In the genomic region with DNA sequence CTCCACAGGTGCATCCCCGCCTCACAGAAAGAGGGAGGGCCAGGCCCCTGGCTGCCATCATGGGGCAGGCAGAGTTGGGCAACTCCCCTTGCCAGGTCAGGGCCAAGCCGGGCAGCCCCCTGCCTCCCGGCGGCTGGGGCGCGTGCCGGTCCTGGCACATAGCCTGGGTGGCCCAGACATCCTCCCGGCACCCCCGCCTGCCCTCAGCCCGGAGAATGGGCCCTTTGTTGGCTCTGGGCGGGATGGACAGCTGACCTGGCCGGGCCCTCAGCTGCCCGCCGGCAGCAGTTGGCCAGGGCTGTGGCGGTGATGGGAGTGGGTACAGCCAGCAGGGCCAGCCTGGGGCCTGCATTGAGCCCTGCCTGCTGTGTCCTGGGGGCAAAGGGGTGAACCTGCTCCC, we compare ENCODE assay signal across 20 cellular contexts. TPM values are rescaled to one million over a fixed set of nuclear protein-coding genes. Genes with fewer than 3 reads are reported as not detected.
DNase-seq lines count a peak whose midpoint lies in the region; ATAC-seq, FAIRE-seq and TF ChIP-seq lines count a peak whose summit lies in the region.
"Had no signal": no experiment of that assay in that cellular context is flagged by ENCODE, and none has a peak within 500 bp of the region (broad histone marks: within the 10 kb centered on the region; RNA-seq: fewer than 3 reads in every experiment).

No MANE protein-coding gene starts in this region.

- TF ChIP-seq CTCF in HepG2 (CRISPR knock-in tag; IDR thresholded peaks at IDR 0.05), result no peak
- TF ChIP-seq CTCF in right lobe of liver (IDR thresholded peaks at IDR 0.05), result no peak

- H3K9ac ChIP-seq in HepG2 (ENCODE audit: insufficient read depth, low read depth, low read length), result no peak overlapping the region

- no peak overlapping the region for H3K4me2 ChIP-seq in HepG2 (ENCODE audit: low read depth, low read length)

- H3K27ac ChIP-seq in HepG2 (ENCODE audit: extremely low read length, insufficient read depth, low read length) (no peak overlapping the region), right lobe of liver (no peak overlapping the region)
- H3K27ac ChIP-seq: pancreas, upper lobe of right lung had no signal

- no peak for ATAC-seq in HepG2
- no peak for ATAC-seq in right lobe of liver
- ATAC-seq in GM21367 (IDR thresholded peaks at IDR 0.05; ENCODE audit: unreplicated experiment), result no peak
- ATAC-seq: activated CD4-positive, alpha-beta T cell treated with anti-CD3 and anti-CD28 coated beads for 36 hours; activated naive CD8-positive, alpha-beta T cell treated with anti-CD3 and anti-CD28 coated beads, Interleukin-2, amount 50 U/mL, for 24 hours; HCT116; naive thymus-derived CD4-positive, alpha-beta T cell; SK-N-SH treated with all-trans-retinoic acid at 6 μM for 48 hours; stimulated activated memory B cell treated with anti-CD40 and anti-IgM and Interleukin-4, amounts not matched to agents 10 μg/mL and 1 μg/mL and 100 μg/mL, for 72 hours; upper lobe of right lung had no signal

- no peaks in the 10 kb centered on the region for H3K79me2 ChIP-seq in HepG2 (ENCODE audit: insufficient read depth, low read length)

- WGBS in HepG2 (ENCODE audit: low lambda C conversion rate), result no CpG with 5 or more reads among the region's 15 CpGs
- 90% methylated on average over 2 of the region's 15 CpGs for WGBS in right lobe of liver (ENCODE audit: insufficient coverage, low coverage, low lambda C conversion rate, missing lambda C conversion rate)

- H3K27me3 ChIP-seq in HepG2 (ENCODE audit: control insufficient read depth in 1 of 2, insufficient read depth in 2 of 2, low read length in 2 of 2) (no peaks in the 10 kb centered on the region; a peak in 1 of 5 replicates), right lobe of liver (no peaks in the 10 kb centered on the region)
- H3K27me3 ChIP-seq: pancreas, upper lobe of right lung had no signal

- no peak for TF ChIP-seq POLR2A in HepG2 (IDR thresholded peaks at IDR 0.05; ENCODE audit: insufficient read depth in 1 of 2, low read depth in 2 of 2, low read length in 2 of 2)
- TF ChIP-seq POLR2A in right lobe of liver (IDR thresholded peaks at IDR 0.05), result no peak

- in situ Hi-C loops in HepG2 (cut with HindIII; ENCODE audit: extremely low pct_ligation_motif_present, low pct_unique_long_range_greater_than_20kb), result no loop called here

- H3K4me1 ChIP-seq in HepG2 (ENCODE audit: insufficient read depth, low read length) (no peaks in the 10 kb centered on the region), right lobe of liver (no peaks in the 10 kb centered on the region)
- H3K4me1 ChIP-seq: pancreas had no signal

- peaks cover 0 to 4% of the 10 kb centered on the region in 2 experiments; a peak in 2 of 5 replicates for H3K36me3 ChIP-seq in HepG2 (replicated peaks in 1 of 2; ENCODE audit: control insufficient read depth in 1 of 2, insufficient read depth in 2 of 2, low read length in 2 of 2)
- no peaks in the 10 kb centered on the region for H3K36me3 ChIP-seq in right lobe of liver
- H3K36me3 ChIP-seq: pancreas, upper lobe of right lung had no signal

- DNase-seq in HepG2 (ENCODE audit: low spot score), result no peak
- no peak for DNase-seq in right lobe of liver
- peak; percentile 78 to 84 for DNase-seq in frontal cortex (ENCODE audit: low spot score in 2 of 2)
- DNase-seq in nucleus accumbens (lab: John Stamatoyannopoulos, UW), result peak in 52 of 56 donors; percentile 12 to 81 (median 56)
- no peak for DNase-seq in kidney glomerular epithelial cell (lab: John Stamatoyannopoulos, UW)
- no peak for DNase-seq in NCI-H226
- no peak for DNase-seq in NK-92 treated with Interleukin-12 subunit alpha and Interleukin-12 subunit beta, amount 100 ng/mL, for 24 hours (lab: John Stamatoyannopoulos, UW)
- DNase-seq: 8988T; activated CD4-positive, alpha-beta T cell treated with anti-CD3 and anti-CD28 coated beads for 36 hours; activated naive CD8-positive, alpha-beta T cell treated with anti-CD3 and anti-CD28 coated beads, Interleukin-2, amount 50 U/mL, for 24 hours; naive thymus-derived CD4-positive, alpha-beta T cell; NCI-H1417 treated with DMSO at 0.1 percent for 48 hours; pancreas; upper lobe of right lung had no signal

- H3K4me3 ChIP-seq in HepG2 (replicated peaks in 1 of 3; ENCODE audit: insufficient read depth in 1 of 3, low read depth in 2 of 3, low read length in 3 of 3), result no peak overlapping the region
- no peak overlapping the region for H3K4me3 ChIP-seq in right lobe of liver
- H3K4me3 ChIP-seq: pancreas, upper lobe of right lung had no signal

- CTCF ChIA-PET in HepG2 (lab: Yijun Ruan, JAX; ENCODE audit: low intra/inter-chr PET ratio, low total read pairs), result no interaction called here

- POLR2A ChIA-PET in HepG2 (lab: Yijun Ruan, JAX), result no interaction called here

- H3K9me3 ChIP-seq in HepG2 (ENCODE audit: low read length), result no peaks in the 10 kb centered on the region
- H3K9me3 ChIP-seq in right lobe of liver, result no peaks in the 10 kb centered on the region
- H3K9me3 ChIP-seq: pancreas, upper lobe of right lung had no signal

- BruUV-seq in HepG2 (replicated peaks; lab: Mats Ljungman, UMichigan), result no TSS peak

- no peak for TF ChIP-seq EP300 in HepG2 (IDR thresholded peaks at IDR 0.05; ENCODE audit: low read depth in 2 of 2, low read length in 2 of 2)
- no peak for TF ChIP-seq EP300 in HepG2 (CRISPR knock-in tag; IDR thresholded peaks at IDR 0.05; ENCODE audit: borderline replicate concordance)

- no peak for TF ChIP-seq RAD21 in HepG2 (CRISPR knock-in tag; IDR thresholded peaks at IDR 0.05)

- H4K20me1 ChIP-seq in HepG2 (ENCODE audit: insufficient read depth, low read length), result no peaks in the 10 kb centered on the region; the same call in 1 of the 2 replicates

- intact Hi-C loops in HepG2 (cut with micrococcal nuclease; ENCODE audit: unreplicated experiment) (no loop called here), right lobe of liver (cut with DNase I) (no loop called here)

- no peak overlapping the region for H2AFZ ChIP-seq in HepG2 (ENCODE audit: low read length)

- FAIRE-seq in HepG2 (lab: Jason Lieb, UNC) (no peak), frontal cortex (lab: Jason Lieb, UNC) (no peak)
- FAIRE-seq: bronchial epithelial cell, islet of Langerhans, pancreas had no signal

TF ChIP-seq in HepG2, 621 proteins besides CTCF, POLR2A, EP300 and RAD21 (continues in another document):
- TF ChIP-seq MED8 (CRISPR knock-in tag; IDR thresholded peaks at IDR 0.05; ENCODE audit: insufficient replicate concordance) (no peak), BCL6 (CRISPR knock-in tag; IDR thresholded peaks at IDR 0.05) (no peak), AGO2 (optimal IDR thresholded peaks at IDR 0.05; ENCODE audit: low read depth, low read length) (peak; percentile 55), RORA (CRISPR knock-in tag; IDR thresholded peaks at IDR 0.05) (no peak), ERF (CRISPR knock-in tag; IDR thresholded peaks at IDR 0.05) (no peak), NAIF1 (CRISPR knock-in tag; IDR thresholded peaks at IDR 0.05; ENCODE audit: borderline replicate concordance) (no peak), ZFP82 (CRISPR knock-in tag; IDR thresholded peaks at IDR 0.05; ENCODE audit: borderline replicate concordance) (no peak), HNRNPL (IDR thresholded peaks at IDR 0.05; ENCODE audit: low read depth, low read length) (peak; percentile 74; the same call in 1 of the 2 replicates), EHMT2 (IDR thresholded peaks at IDR 0.05; ENCODE audit: borderline replicate concordance, low read depth, low read length) (no peak), SRSF1 (optimal IDR thresholded peaks at IDR 0.05; ENCODE audit: low read depth, low read length) (no peak), ZNF776 (CRISPR knock-in tag; IDR thresholded peaks at IDR 0.05) (no peak), FOXK2 (IDR thresholded peaks at IDR 0.05) (no peak)
- TF ChIP-seq, protein P1, sequence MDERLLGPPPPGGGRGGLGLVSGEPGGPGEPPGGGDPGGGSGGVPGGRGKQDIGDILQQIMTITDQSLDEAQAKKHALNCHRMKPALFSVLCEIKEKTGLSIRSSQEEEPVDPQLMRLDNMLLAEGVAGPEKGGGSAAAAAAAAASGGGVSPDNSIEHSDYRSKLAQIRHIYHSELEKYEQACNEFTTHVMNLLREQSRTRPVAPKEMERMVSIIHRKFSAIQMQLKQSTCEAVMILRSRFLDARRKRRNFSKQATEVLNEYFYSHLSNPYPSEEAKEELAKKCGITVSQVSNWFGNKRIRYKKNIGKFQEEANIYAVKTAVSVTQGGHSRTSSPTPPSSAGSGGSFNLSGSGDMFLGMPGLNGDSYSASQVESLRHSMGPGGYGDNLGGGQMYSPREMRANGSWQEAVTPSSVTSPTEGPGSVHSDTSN (CRISPR knock-in tag; IDR thresholded peaks at IDR 0.05), result no peak

RNA-seq across cellular contexts. Expression of a gene that starts 16.5 kb away (rescaled TPM):
- total RNA-seq in HepG2 (2016; rRNA removed; fragmentation: Illumina TruSeq; extraction: Trizol) (8.5 and 16.6 TPM in 2 replicates), right lobe of liver (1 to 10 TPM; 2.0 to 8.7 (median 5.6) TPM), frontal cortex (46.9 TPM)
- total RNA-seq in HepG2 (2016; cell fraction: cytosol; rRNA removed; fragmentation: Illumina TruSeq; extraction: Trizol; ENCODE audit: low read depth), result 1.1 TPM in 2 replicates
- total RNA-seq in HepG2 (2016; cell fraction: insoluble cytoplasmic fraction; rRNA removed; fragmentation: Illumina TruSeq; extraction: Trizol), result 7.0 and 17.7 TPM in 2 replicates
- 4.5 and 5.2 TPM in 2 replicates for total RNA-seq in HepG2 (2016; cell fraction: membrane; rRNA removed; fragmentation: Illumina TruSeq; extraction: Trizol)
- total RNA-seq in HepG2 (2016; cell fraction: nucleus; rRNA removed; fragmentation: Illumina TruSeq; extraction: Trizol), result 21.4 and 25.4 TPM in 2 replicates
- polyA plus RNA-seq in HepG2 (2011; rRNA removed), result 18.2 and 29.9 TPM in 2 replicates
- polyA plus RNA-seq in HepG2 (2011; cell fraction: cytosol; rRNA removed), result 11.5 and 17.1 TPM in 2 replicates
- polyA plus RNA-seq in HepG2 (2011; cell fraction: nucleus; rRNA removed), result 87.4 and 104 TPM in 2 replicates
- polyA plus RNA-seq in HepG2 (2012), result 12.1 and 17.5 TPM in 2 replicates
- 0.60 and 0.61 TPM in 2 replicates for polyA plus RNA-seq in HepG2 (2016; cell fraction: cytosol; fragmentation: Illumina TruSeq; extraction: Trizol; ENCODE audit: low read depth)
- 4.2 and 7.1 TPM in 2 replicates for polyA plus RNA-seq in HepG2 (2016; cell fraction: insoluble cytoplasmic fraction; fragmentation: Illumina TruSeq; extraction: Trizol; ENCODE audit: low read depth)
- polyA plus RNA-seq in HepG2 (2016; cell fraction: membrane; fragmentation: Illumina TruSeq; extraction: Trizol; ENCODE audit: low read depth), result 1.3 and 3.0 TPM in 2 replicates
- 40.0 and 50.7 TPM in 2 replicates for polyA plus RNA-seq in HepG2 (2016; cell fraction: nucleus; fragmentation: Illumina TruSeq; extraction: Trizol; ENCODE audit: insufficient read depth, low read depth)
- polyA minus RNA-seq in HepG2 (2011; rRNA and poly(A)+ RNA removed; ENCODE audit: low replicate concordance), result 45.3 and 67.9 TPM in 2 replicates
- polyA minus RNA-seq in HepG2 (2011; cell fraction: cytosol; rRNA and poly(A)+ RNA removed), result 16.4 and 17.6 TPM in 2 replicates
- 24.8 and 26.2 TPM in 2 replicates for polyA minus RNA-seq in HepG2 (2011; cell fraction: nucleus; rRNA and poly(A)+ RNA removed)

Comparison
In these comparisons a context has a peak if more than half of its experiments do, and no peak if none do; other contexts are left out.
1. DNase-seq: peak in frontal cortex (2 of 2) and nucleus accumbens (52 of 56); none in HepG2 (single experiment), right lobe of liver (0 of 3), kidney glomerular epithelial cell (single experiment), NCI-H226 (single experiment) and NK-92 treated with Interleukin-12 subunit alpha and Interleukin-12 subunit beta, amount 100 ng/mL, for 24 hours (single experiment).